Comparison of ENCODE assay signal across 21 cellular contexts in the genomic region with DNA sequence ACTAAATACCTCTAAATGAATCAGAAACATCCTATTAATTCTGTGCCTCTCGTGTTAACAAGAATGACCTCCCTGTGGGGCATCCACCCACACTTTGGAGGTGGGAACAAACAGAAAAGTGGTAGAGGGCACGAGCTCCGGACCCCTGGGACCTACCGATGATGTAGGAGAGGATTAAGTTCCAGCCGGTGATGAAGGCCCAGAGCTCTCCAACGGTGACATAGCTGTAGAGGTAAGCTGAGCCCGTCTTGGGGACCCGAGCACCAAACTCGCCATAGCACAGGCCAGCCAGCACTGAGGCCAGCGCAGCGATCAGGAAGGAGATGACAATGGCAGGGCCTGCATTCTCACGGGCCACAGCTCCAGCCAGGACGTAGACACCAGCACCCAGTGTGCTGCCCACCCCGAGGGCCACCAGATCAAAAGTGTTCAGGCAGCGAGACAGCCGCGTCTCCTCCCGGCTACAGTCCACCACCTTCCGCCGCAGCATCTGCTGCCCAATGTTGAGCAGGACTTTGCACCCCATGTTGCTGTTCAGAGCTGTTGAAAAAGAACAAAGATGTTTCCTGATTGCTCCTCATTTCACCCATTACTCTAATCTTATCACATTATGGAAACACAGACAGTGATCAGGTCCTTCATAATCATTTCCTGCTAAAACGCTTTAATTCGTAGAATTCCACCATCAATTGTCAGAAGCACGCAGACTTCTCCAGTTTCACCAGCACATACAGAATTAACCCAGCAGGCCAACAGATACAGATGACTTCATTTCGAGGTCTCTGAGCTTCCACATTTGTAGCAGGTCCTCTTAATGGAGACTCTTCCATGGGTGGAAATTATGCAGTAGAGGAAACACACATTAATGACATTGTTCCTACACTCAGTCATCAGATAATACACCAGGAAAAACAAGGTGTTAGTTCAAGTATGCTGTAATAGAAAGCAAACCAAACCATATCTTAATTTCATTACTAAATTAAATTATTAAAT. TPM values are rescaled to one million over a fixed set of nuclear protein-coding genes. Genes with fewer than 3 reads are reported as not detected.
DNase-seq lines count a peak whose midpoint lies in the region; ATAC-seq and TF ChIP-seq lines count a peak whose summit lies in the region.
"Had no signal": no experiment of that assay in that cellular context is flagged by ENCODE, and none has a peak within 500 bp of the region (broad histone marks: within the 10 kb centered on the region; RNA-seq: fewer than 3 reads in every experiment).

No MANE protein-coding gene starts in this region.

- H3K9ac ChIP-seq in neuronal stem cell (ENCODE audit: low read depth, low read length, poor library complexity) = no peak overlapping the region
- H3K9ac ChIP-seq: KMS-11 had no signal

- no peak overlapping the region for H3K4ac ChIP-seq in neuronal stem cell (ENCODE audit: low read length)

- no peaks in the 10 kb centered on the region for H3K27me3 ChIP-seq in Peyer's patch
- no peaks in the 10 kb centered on the region for H3K27me3 ChIP-seq in neuronal stem cell (ENCODE audit: control insufficient read depth in 3 of 3, insufficient read depth in 3 of 3, low read depth in 1 of 3, low read length in 3 of 3)
- H3K27me3 ChIP-seq: BE2C had no signal

- H4K91ac ChIP-seq in neuronal stem cell (ENCODE audit: low read depth, low read length, poor library complexity) = no peak overlapping the region

- ATAC-seq in activated naive CD8-positive, alpha-beta T cell treated with anti-CD3 and anti-CD28 coated beads, Interleukin-2, amount 10 ng/mL, durations not matched to agents 7 days and 5 days (ENCODE audit: low read depth) = no peak
- ATAC-seq: A549 had no signal

- peak overlapping the region; percentile 55 for H3K18ac ChIP-seq in neuronal stem cell (ENCODE audit: low read length)

- no peaks in the 10 kb centered on the region for H3K9me3 Mint-ChIP-seq in activated naive CD8-positive, alpha-beta T cell treated with anti-CD3 and anti-CD28 coated beads, Interleukin-2, amount 10 ng/mL, durations not matched to agents 7 days and 5 days
- no peaks in the 10 kb centered on the region for H3K9me3 Mint-ChIP-seq in activated naive CD8-positive, alpha-beta T cell treated with anti-CD3 and anti-CD28 coated beads for 36 hours
- H3K9me3 Mint-ChIP-seq in CD14-positive monocyte = no peaks in the 10 kb centered on the region
- H3K9me3 Mint-ChIP-seq: CD4-positive, CD25-positive, alpha-beta regulatory T cell had no signal

- peaks cover 5% of the 10 kb centered on the region for H3K79me1 ChIP-seq in neuronal stem cell (ENCODE audit: low read depth, low read length)

- H3K36me3 Mint-ChIP-seq in activated naive CD8-positive, alpha-beta T cell treated with anti-CD3 and anti-CD28 coated beads, Interleukin-2, amount 10 ng/mL, durations not matched to agents 7 days and 5 days = peaks cover 8% of the 10 kb centered on the region
- H3K36me3 Mint-ChIP-seq in activated naive CD8-positive, alpha-beta T cell treated with anti-CD3 and anti-CD28 coated beads for 36 hours = peaks cover 27% of the 10 kb centered on the region
- peaks cover 47 to 56% of the 10 kb centered on the region in 2 donors for H3K36me3 Mint-ChIP-seq in CD14-positive monocyte

- POLR2A ChIA-PET in activated naive CD8-positive, alpha-beta T cell treated with anti-CD3 and anti-CD28 coated beads, Interleukin-2, amount 10 ng/mL, durations not matched to agents 7 days and 5 days (lab: Charles Lee) = no interaction called here

- H3K9me3 ChIP-seq in Peyer's patch (no peaks in the 10 kb centered on the region), neuronal stem cell (replicated peaks in 1 of 2; ENCODE audit: control insufficient read depth in 2 of 2, insufficient read depth in 1 of 2, low read depth in 1 of 2, low read length in 2 of 2) (no peaks in the 10 kb centered on the region)
- H3K9me3 ChIP-seq: A549, BE2C had no signal

- no peak overlapping the region for H2BK120ac ChIP-seq in neuronal stem cell (ENCODE audit: low read depth, low read length)

- H3K4me1 Mint-ChIP-seq in activated naive CD8-positive, alpha-beta T cell treated with anti-CD3 and anti-CD28 coated beads, Interleukin-2, amount 10 ng/mL, durations not matched to agents 7 days and 5 days = peaks cover 15% of the 10 kb centered on the region
- H3K4me1 Mint-ChIP-seq in activated naive CD8-positive, alpha-beta T cell treated with anti-CD3 and anti-CD28 coated beads for 36 hours = peaks cover 11% of the 10 kb centered on the region
- no peaks in the 10 kb centered on the region for H3K4me1 Mint-ChIP-seq in CD14-positive monocyte

- peak overlapping the region; percentile 88 for H4K8ac ChIP-seq in neuronal stem cell (ENCODE audit: low read depth, low read length)

- H2BK5ac ChIP-seq in neuronal stem cell (ENCODE audit: low read length) = no peak overlapping the region

- DNase-seq in activated naive CD8-positive, alpha-beta T cell treated with anti-CD3 and anti-CD28 coated beads, Interleukin-2, amount 10 ng/mL, durations not matched to agents 7 days and 5 days = no peak
- DNase-seq in activated naive CD8-positive, alpha-beta T cell treated with anti-CD3 and anti-CD28 coated beads for 36 hours = no peak
- DNase-seq in Peyer's patch = peak in 2 of 3 donors; percentile 65 to 68
- peak; percentile 58 for DNase-seq in astrocyte of the spinal cord (ENCODE audit: low read depth, low spot score)
- DNase-seq in neuronal stem cell (ENCODE audit: low spot score) = no peak
- DNase-seq in CD14-positive monocyte (ENCODE audit: low spot score) = no peak
- DNase-seq in nucleus accumbens (lab: John Stamatoyannopoulos, UW) = no peak
- no peak for DNase-seq in COR-L47 (lab: John Stamatoyannopoulos, UW)
- DNase-seq: BE2C; CD4-positive, CD25-positive, alpha-beta regulatory T cell; DMS79; NCI-H1092 treated with DMSO at 0.1 percent for 48 hours; NCI-H1436 treated with DMSO at 0.1 percent for 48 hours; NCI-H2029; NCI-H226; NCI-H510A treated with DMSO at 0.1 percent for 48 hours; NCI-H748 treated with DMSO at 0.1 percent for 48 hours; SIG-M5 had no signal

- no peak overlapping the region for H3K4me2 ChIP-seq in neuronal stem cell (ENCODE audit: insufficient read depth, low read length, poor library complexity, severe bottlenecking)
- H3K4me2 ChIP-seq: A549, KMS-11 had no signal

- no peak for TF ChIP-seq POLR2A in Peyer's patch (IDR thresholded peaks at IDR 0.05)

- H3K23ac ChIP-seq in neuronal stem cell (ENCODE audit: low read depth, low read length, poor library complexity) = peak overlapping the region; percentile 70

- H2AK5ac ChIP-seq in neuronal stem cell (ENCODE audit: low read depth, low read length) = peak overlapping the region; percentile 23

- no CpG with 5 or more reads among the region's 24 CpGs for WGBS in neuronal stem cell (ENCODE audit: extremely low coverage in 2 of 2, insufficient read length in 2 of 2, insufficient replicate concordance in 1 of 2), 2 donors

- H3K27ac Mint-ChIP-seq in activated naive CD8-positive, alpha-beta T cell treated with anti-CD3 and anti-CD28 coated beads, Interleukin-2, amount 10 ng/mL, durations not matched to agents 7 days and 5 days = peak overlapping the region; percentile 9
- no peak overlapping the region for H3K27ac Mint-ChIP-seq in activated naive CD8-positive, alpha-beta T cell treated with anti-CD3 and anti-CD28 coated beads for 36 hours
- H3K27ac Mint-ChIP-seq in CD14-positive monocyte = no peak overlapping the region

- TF ChIP-seq CTCF in Peyer's patch (IDR thresholded peaks at IDR 0.05) = no peak
- TF ChIP-seq CTCF in astrocyte of the spinal cord (IDR thresholded peaks at IDR 0.05; ENCODE audit: low read depth, low read length) = no peak
- TF ChIP-seq CTCF in CD14-positive monocyte (IDR thresholded peaks at IDR 0.05) = no peak

- in situ Hi-C loops in astrocyte of the spinal cord (cut with HindIII; ENCODE audit: low sequenced_read_pairs) = no loop called here

- peaks cover 0 to 17% (median 0%) of the 10 kb centered on the region in 3 donors for H3K36me3 ChIP-seq in Peyer's patch
- peaks cover 5 to 60% of the 10 kb centered on the region in 2 donors for H3K36me3 ChIP-seq in neuronal stem cell (replicated peaks in 1 of 2; ENCODE audit: control insufficient read depth in 2 of 2, insufficient read depth in 2 of 2, low read length in 2 of 2)

- H3K4me3 ChIP-seq in Peyer's patch (peak overlapping the region in 2 of 4 donors; percentile 22 to 37), astrocyte of the spinal cord (ENCODE audit: low read depth, low read length) (no peak overlapping the region), neuronal stem cell (ENCODE audit: low read length in 2 of 2) (no peak overlapping the region)
- H3K4me3 ChIP-seq: A549 had no signal

- H2AFZ ChIP-seq in neuronal stem cell (ENCODE audit: low read length) = no peak overlapping the region

- no peak overlapping the region for H3K4me3 Mint-ChIP-seq in activated naive CD8-positive, alpha-beta T cell treated with anti-CD3 and anti-CD28 coated beads, Interleukin-2, amount 10 ng/mL, durations not matched to agents 7 days and 5 days
- no peak overlapping the region for H3K4me3 Mint-ChIP-seq in activated naive CD8-positive, alpha-beta T cell treated with anti-CD3 and anti-CD28 coated beads for 36 hours
- peak overlapping the region in 1 of 2 donors; percentile 4 for H3K4me3 Mint-ChIP-seq in CD14-positive monocyte
- H3K4me3 Mint-ChIP-seq: CD4-positive, CD25-positive, alpha-beta regulatory T cell had no signal

- H2BK15ac ChIP-seq in neuronal stem cell (ENCODE audit: low read length) = peak overlapping the region; percentile 32

- no peaks in the 10 kb centered on the region for H3K27me3 Mint-ChIP-seq in activated naive CD8-positive, alpha-beta T cell treated with anti-CD3 and anti-CD28 coated beads, Interleukin-2, amount 10 ng/mL, durations not matched to agents 7 days and 5 days
- H3K27me3 Mint-ChIP-seq in activated naive CD8-positive, alpha-beta T cell treated with anti-CD3 and anti-CD28 coated beads for 36 hours = no peaks in the 10 kb centered on the region
- H3K27me3 Mint-ChIP-seq in CD14-positive monocyte (ENCODE audit: low read depth in 3 of 3) = peaks cover 0 to 2% (median 1%) of the 10 kb centered on the region in 3 donors
- H3K27me3 Mint-ChIP-seq: CD4-positive, CD25-positive, alpha-beta regulatory T cell had no signal

- peak overlapping the region in 2 of 4 donors; percentile 30 to 74 for H3K27ac ChIP-seq in Peyer's patch
- H3K27ac ChIP-seq in neuronal stem cell (replicated peaks; ENCODE audit: low read length) = no peak overlapping the region
- H3K27ac ChIP-seq: A549, HL-60, KMS-11 had no signal

- intact Hi-C loops in CD14-positive monocyte (cut with micrococcal nuclease) = no loop called here

- H3K14ac ChIP-seq in neuronal stem cell (ENCODE audit: low read length) = no peak overlapping the region

- no peak overlapping the region for H2BK12ac ChIP-seq in neuronal stem cell (ENCODE audit: low read length)

- H3K4me1 ChIP-seq in Peyer's patch (peaks cover 0 to 27% (median 3%) of the 10 kb centered on the region in 4 donors), neuronal stem cell (ENCODE audit: control insufficient read depth in 2 of 2, insufficient read depth in 1 of 2, low read depth in 1 of 2, low read length in 2 of 2) (peaks cover 0 to 5% of the 10 kb centered on the region in 2 donors)
- H3K4me1 ChIP-seq: A549 had no signal

RNA-seq across cellular contexts. Expression of a gene that starts 59.5 kb away (rescaled TPM):
- 10 to 100 TPM; 62.8 to 68.2 TPM for total RNA-seq in activated naive CD8-positive, alpha-beta T cell treated with anti-CD3 and anti-CD28 coated beads, Interleukin-2, amount 10 ng/mL, durations not matched to agents 7 days and 5 days
- 100 to 1,000 TPM; 152 to 155 TPM for total RNA-seq in activated naive CD8-positive, alpha-beta T cell treated with anti-CD3 and anti-CD28 coated beads for 36 hours
- 10 to 100 TPM; 26.8 to 44.2 (median 37.5) TPM for total RNA-seq in Peyer's patch
- 13.7 TPM for polyA plus RNA-seq in neuronal stem cell (2013, experiment 1 of 2)
- 13.8 TPM for polyA plus RNA-seq in neuronal stem cell (2013, experiment 2 of 2)
- under 1 TPM; 0.89 to 0.92 TPM for polyA plus RNA-seq in CD14-positive monocyte

Comparison
In these comparisons a context has a peak if more than half of its experiments do, and no peak if none do; other contexts are left out.
1. DNase-seq: peak in Peyer's patch (2 of 3) and astrocyte of the spinal cord (single experiment); none in activated naive CD8-positive, alpha-beta T cell treated with anti-CD3 and anti-CD28 coated beads, Interleukin-2, amount 10 ng/mL, durations not matched to agents 7 days and 5 days (single experiment), activated naive CD8-positive, alpha-beta T cell treated with anti-CD3 and anti-CD28 coated beads for 36 hours (single experiment), neuronal stem cell (single experiment), CD14-positive monocyte (single experiment), nucleus accumbens (0 of 56) and COR-L47 (single experiment).